28 cellular contexts compared by ENCODE assay signal in the genomic region with DNA sequence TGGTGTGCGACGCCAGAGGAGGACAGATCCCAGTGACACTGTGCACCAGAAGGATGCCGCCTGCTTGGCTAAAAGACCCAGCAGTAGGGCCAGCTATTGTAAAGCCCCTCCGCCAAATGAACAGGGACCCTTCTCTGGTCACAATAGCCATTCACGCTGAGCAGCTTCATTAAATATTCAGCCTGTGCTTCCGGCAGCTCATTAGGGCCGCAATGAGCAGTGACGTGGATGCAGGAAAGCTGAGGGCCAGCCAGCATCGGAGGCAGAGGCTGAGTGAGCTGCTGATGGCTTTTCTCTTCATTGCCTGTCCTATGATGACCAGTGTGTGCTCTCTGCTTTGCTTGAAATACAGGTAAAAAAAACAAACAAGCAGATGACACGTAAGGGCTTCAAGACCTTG.
DNase-seq lines count a peak whose midpoint lies in the region; ATAC-seq, FAIRE-seq and TF ChIP-seq lines count a peak whose summit lies in the region.
"Had no signal": no experiment of that assay in that cellular context is flagged by ENCODE, and none has a peak within 500 bp of the region (broad histone marks: within the 10 kb centered on the region; RNA-seq: fewer than 3 reads in every experiment).

No MANE protein-coding gene starts in this region.

- ATAC-seq in HG02938 (IDR thresholded peaks at IDR 0.05; ENCODE audit: unreplicated experiment): no peak
- ATAC-seq: left ventricle myocardium superior; naive thymus-derived CD4-positive, alpha-beta T cell had no signal

- intact Hi-C loops in posterior cingulate gyrus (cut with DNase I): no loop called here
- intact Hi-C loops in A673 (cut with micrococcal nuclease; ENCODE audit: unreplicated experiment): no loop called here

- peaks cover 4% of the 10 kb centered on the region; the same call in 1 of the 2 replicates for H3K36me3 ChIP-seq in HUES64 (ENCODE audit: insufficient read depth, low read length)
- H3K36me3 ChIP-seq in ectodermal cell (ENCODE audit: control insufficient read depth, insufficient read depth, low read length): no peaks in the 10 kb centered on the region
- no peaks in the 10 kb centered on the region for H3K36me3 ChIP-seq in A673 (ENCODE audit: insufficient read depth, low read length, poor library complexity, severe bottlenecking)
- H3K36me3 ChIP-seq: MG63 had no signal

- DNase-seq in iPS-NIHi7 (ENCODE audit: extremely low spot score) (peak; percentile 30), posterior cingulate gyrus (peak in 8 of 10 donors; percentile 16 to 86 (median 31)), RPMI8226 (no peak), A673 (ENCODE audit: low spot score) (no peak), HTR-8/SVneo (ENCODE audit: insufficient read length, low spot score) (no peak)
- DNase-seq: activated CD4-positive, alpha-beta T cell treated with anti-CD3 and anti-CD28 coated beads for 48 hours; activated effector memory CD4-positive, alpha-beta T cell treated with anti-CD3 and anti-CD28 coated beads, Interleukin-2, amount 50 U/mL, for 16 hours; activated naive CD8-positive, alpha-beta T cell treated with anti-CD3 and anti-CD28 coated beads for 36 hours; activated T-cell treated with anti-CD3 and anti-CD28 coated beads, Interleukin-2, amount 50 U/mL, for 1 hour; DMS79 treated with DMSO at 0.1 percent for 48 hours; effector CD4-positive, alpha-beta T cell; erythroblast; KG1; left ventricle myocardium superior; MG63; naive thymus-derived CD4-positive, alpha-beta T cell; NCI-H1417 treated with DMSO at 0.1 percent for 48 hours; NCI-H510A; PC-9; Right ventricle myocardium superior; stimulated activated CD4-positive, alpha-beta T cell treated with anti-CD3 and anti-CD28 coated beads, Interleukin-15, amount 100 ng/mL, for 24 hours; stimulated activated naive CD4-positive, alpha-beta T cell treated with Interleukin-2 at 50 U/mL for 16 hours had no signal

- H3K9ac ChIP-seq in HUES64 (ENCODE audit: low read depth, low read length): no peak overlapping the region
- H3K9ac ChIP-seq: parathyroid adenoma had no signal

- H3K4me3 ChIP-seq in HUES64 (ENCODE audit: low read length) (no peak overlapping the region), ectodermal cell (ENCODE audit: insufficient read depth, low read depth, low read length) (no peak overlapping the region), A673 (ENCODE audit: low read depth, low read length, poor library complexity, severe bottlenecking) (no peak overlapping the region)
- H3K4me3 ChIP-seq: MG63, PC-9 had no signal

- 43% methylated on average over 10 of the region's 10 CpGs for WGBS in HUES64
- 14 to 16% methylated on average over 10 of the region's 10 CpGs for WGBS in ectodermal cell, 2 experiments

- TF ChIP-seq CTCF in A673 (conservative IDR thresholded peaks at IDR 0.05; ENCODE audit: low read depth, low read length): no peak

- no TSS peak for BruUV-seq in A673 (replicated peaks; lab: Mats Ljungman, UMichigan)

- H3K27ac ChIP-seq in HUES64 (ENCODE audit: low read depth, low read length) (peak overlapping the region; percentile 4; the same call in 1 of the 2 replicates), ectodermal cell (ENCODE audit: insufficient read depth, low read depth, low read length, poor library complexity, severe bottlenecking) (peak overlapping the region; percentile 11), A673 (ENCODE audit: low read depth, low read length, poor library complexity, severe bottlenecking) (no peak overlapping the region)
- H3K27ac ChIP-seq: parathyroid adenoma, PC-9 had no signal

- H3K9me3 ChIP-seq in HUES64 (ENCODE audit: insufficient read depth, low read depth, low read length) (no peaks in the 10 kb centered on the region), ectodermal cell (ENCODE audit: control insufficient read depth, low read length) (no peaks in the 10 kb centered on the region), A673 (ENCODE audit: low read depth, low read length, poor library complexity, severe bottlenecking) (no peaks in the 10 kb centered on the region)
- H3K9me3 ChIP-seq: MG63 had no signal

- CTCF ChIA-PET in A673 (lab: Charles Lee): no interaction called here

- H3K4me1 ChIP-seq in HUES64 (ENCODE audit: insufficient read depth, low read length) (peaks cover 61% of the 10 kb centered on the region), ectodermal cell (ENCODE audit: control insufficient read depth, insufficient read depth, low read length) (peaks cover 13% of the 10 kb centered on the region), A673 (ENCODE audit: insufficient read depth, low read length, poor library complexity, severe bottlenecking) (no peaks in the 10 kb centered on the region)

- H3K27me3 ChIP-seq in HUES64 (ENCODE audit: insufficient read depth, low read length) (no peaks in the 10 kb centered on the region), ectodermal cell (ENCODE audit: control insufficient read depth, insufficient read depth, low read length, poor library complexity, severe bottlenecking) (no peaks in the 10 kb centered on the region), A673 (replicated peaks; ENCODE audit: insufficient read depth, low read depth, low read length, poor library complexity) (no peaks in the 10 kb centered on the region)
- H3K27me3 ChIP-seq: MG63 had no signal

- FAIRE-seq in HTR-8/SVneo (lab: Jason Lieb, UNC): no peak
- FAIRE-seq: GM18507, islet of Langerhans had no signal

- POLR2A ChIA-PET in A673 (lab: Charles Lee; ENCODE audit: low non-redundant PET): no interaction called here

Comparison
In these comparisons a context has a peak if more than half of its experiments do, and no peak if none do; other contexts are left out.
1. DNase-seq: peak in iPS-NIHi7 (single experiment) and posterior cingulate gyrus (8 of 10); none in RPMI8226 (single experiment), A673 (single experiment) and HTR-8/SVneo (single experiment).